In the genomic region with DNA sequence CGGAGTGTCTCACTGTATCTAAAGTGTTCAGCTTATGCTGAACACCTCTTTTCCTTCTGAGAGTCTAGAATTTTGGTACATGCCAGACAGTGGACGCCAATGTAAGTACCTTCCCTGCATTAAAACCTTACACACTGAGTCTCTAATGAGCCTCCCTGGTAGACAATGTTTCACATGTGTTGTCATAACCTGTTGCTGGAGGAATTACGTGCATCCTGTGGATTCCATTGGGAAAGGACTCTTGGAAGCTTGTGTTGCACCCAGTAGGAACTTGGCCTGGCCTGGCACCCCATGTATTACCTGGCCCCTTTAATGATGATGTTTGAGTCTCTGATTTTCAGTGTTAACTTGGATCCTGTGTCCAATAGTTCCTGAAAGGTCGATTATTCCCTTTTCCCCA, we compare ENCODE assay signal across 25 cellular contexts. TPM values are rescaled to one million over a fixed set of nuclear protein-coding genes. Genes with fewer than 3 reads are reported as not detected.
DNase-seq lines count a peak whose midpoint lies in the region; ATAC-seq, FAIRE-seq and TF ChIP-seq lines count a peak whose summit lies in the region.
"Had no signal": no experiment of that assay in that cellular context is flagged by ENCODE, and none has a peak within 500 bp of the region (broad histone marks: within the 10 kb centered on the region; RNA-seq: fewer than 3 reads in every experiment).

No MANE protein-coding gene starts in this region.

- H2AFZ ChIP-seq in IMR-90 (replicated peaks; ENCODE audit: low read length, poor library complexity) = no peak overlapping the region

- no peak overlapping the region for H3K56ac ChIP-seq in IMR-90 (ENCODE audit: extremely low read depth, insufficient read depth, low read length)

- no peaks in the 10 kb centered on the region for H3K9me3 ChIP-seq in HEK293 (ENCODE audit: control insufficient read depth, insufficient read depth, low read depth, low read length)
- H3K9me3 ChIP-seq in IMR-90 (ENCODE audit: control insufficient read depth, insufficient read depth, low read length) = no peaks in the 10 kb centered on the region
- H3K9me3 ChIP-seq in sigmoid colon = no peaks in the 10 kb centered on the region
- H3K9me3 ChIP-seq: BE2C had no signal

- no peak overlapping the region for H2AK5ac ChIP-seq in IMR-90 (ENCODE audit: low read depth, low read length)

- H3K36me3 ChIP-seq in HEK293 (ENCODE audit: control insufficient read depth in 2 of 2, insufficient read depth in 1 of 2, low read length in 2 of 2) = no peaks in the 10 kb centered on the region
- H3K36me3 ChIP-seq in IMR-90 (ENCODE audit: control insufficient read depth, insufficient read depth, low read length) = no peaks in the 10 kb centered on the region
- H3K36me3 ChIP-seq in sigmoid colon = no peaks in the 10 kb centered on the region
- H3K36me3 ChIP-seq: BE2C, BLaER1 had no signal

- no peaks in the 10 kb centered on the region for H3K27me3 ChIP-seq in IMR-90 (ENCODE audit: control insufficient read depth, insufficient read depth, low read length)
- H3K27me3 ChIP-seq in sigmoid colon = no peaks in the 10 kb centered on the region
- H3K27me3 ChIP-seq: BE2C, BLaER1 had no signal

- H3K27ac ChIP-seq in HEK293 (ENCODE audit: extremely low read depth, low read depth, low read length) (no peak overlapping the region), IMR-90 (ENCODE audit: insufficient read depth, low read length) (no peak overlapping the region), sigmoid colon (no peak overlapping the region)
- H3K27ac ChIP-seq: BLaER1 had no signal

- no peak overlapping the region for H3K14ac ChIP-seq in IMR-90 (replicated peaks; ENCODE audit: low read depth, low read length)

- no peak overlapping the region for H4K91ac ChIP-seq in IMR-90 (ENCODE audit: insufficient read depth, low read depth, low read length)

- intact Hi-C loops in IMR-90 (cut with micrococcal nuclease) = no loop called here
- intact Hi-C loops in sigmoid colon (cut with DNase I) = no loop called here

- H3K4ac ChIP-seq in IMR-90 (ENCODE audit: low read depth, low read length) = no peak overlapping the region

- 83% methylated on average over 1 of the region's 4 CpGs; no CpG with 5 or more reads in 1 of the 2 experiments for WGBS in IMR-90 (ENCODE audit: extremely low coverage in 2 of 2, insufficient read length in 1 of 2), 2 experiments
- 85 to 91% methylated on average over 4 of the region's 4 CpGs for WGBS in sigmoid colon, 2 donors

- no peaks in the 10 kb centered on the region for H4K20me1 ChIP-seq in IMR-90 (ENCODE audit: insufficient read depth, low read length)
- H4K20me1 ChIP-seq: BLaER1 had no signal

- CTCF ChIA-PET in HEK293 (lab: Yijun Ruan, JAX) (interaction anchor here (0.7 to 2.0 kb wide), 4 partner anchors 22 to 299 kb away, joined by 3 to 11 read pairs (median 4); no protein-coding TSS in a partner anchor), IMR-90 (lab: Yijun Ruan, JAX) (interaction anchor here (1.2 kb wide), 1 partner anchor 337 kb away, joined by 3 read pairs; no protein-coding TSS in a partner anchor)

- no peak overlapping the region for H4K5ac ChIP-seq in IMR-90 (ENCODE audit: low read depth, low read length)

- H3K79me1 ChIP-seq in IMR-90 (ENCODE audit: low read depth in 1 of 2, low read length in 2 of 2) = no peaks in the 10 kb centered on the region

- TF ChIP-seq CTCF in HEK293 (tag by site-specific recombination; IDR thresholded peaks at IDR 0.05) = no peak
- no peak for TF ChIP-seq CTCF in IMR-90 (conservative IDR thresholded peaks at IDR 0.05; ENCODE audit: low read depth, low read length)
- TF ChIP-seq CTCF in sigmoid colon (IDR thresholded peaks at IDR 0.05) = no peak

- no peak overlapping the region for H2BK20ac ChIP-seq in IMR-90 (ENCODE audit: low read depth, low read length)

- H4K8ac ChIP-seq in IMR-90 (ENCODE audit: low read depth in 2 of 2, low read length in 2 of 2) = no peak overlapping the region

- in situ Hi-C loops in IMR-90 (cut with MboI; ENCODE audit: low sequenced_read_pairs) = loop anchor here (5.0 kb wide), 2 partner anchors 122 to 352 kb away; no protein-coding TSS in a partner anchor

- peak overlapping the region; percentile 27; the same call in 2 of the 3 replicates for H2BK15ac ChIP-seq in IMR-90 (ENCODE audit: low read depth, low read length)

- FAIRE-seq in H54 (lab: Jason Lieb, UNC) = no peak
- FAIRE-seq: A204.1, GM12878, GM12892, GM18507 had no signal

- dilution Hi-C loops in IMR-90 (cut with HindIII; ENCODE audit: low sequenced_read_pairs, unreplicated experiment) = no loop called here

- no peak for TF ChIP-seq EP300 in sigmoid colon (IDR thresholded peaks at IDR 0.05)

- H2AK9ac ChIP-seq in IMR-90 (replicated peaks; ENCODE audit: low read depth, low read length, poor library complexity) = no peak overlapping the region

- H3K4me1 ChIP-seq in HEK293 (ENCODE audit: control insufficient read depth, insufficient read depth, low read length) = no peaks in the 10 kb centered on the region
- peaks cover 11% of the 10 kb centered on the region for H3K4me1 ChIP-seq in IMR-90 (ENCODE audit: control insufficient read depth, insufficient read depth, low read length)
- peaks cover 0 to 8% (median 5%) of the 10 kb centered on the region in 4 donors for H3K4me1 ChIP-seq in sigmoid colon
- H3K4me1 ChIP-seq: BE2C, BLaER1 had no signal

- TF ChIP-seq POLR2A in IMR-90 (IDR thresholded peaks at IDR 0.05; ENCODE audit: low read depth, low read length) = no peak
- TF ChIP-seq POLR2A in sigmoid colon (IDR thresholded peaks at IDR 0.05) = no peak
- no peak for TF ChIP-seq POLR2A in H54 (IDR thresholded peaks at IDR 0.05; ENCODE audit: low read depth, low read length)

- H3K4me3 ChIP-seq in HEK293 (ENCODE audit: low read depth, low read length) = no peak overlapping the region
- H3K4me3 ChIP-seq in IMR-90 (ENCODE audit: insufficient read depth, low read depth, low read length) = no peak overlapping the region
- H3K4me3 ChIP-seq in sigmoid colon = no peak overlapping the region
- H3K4me3 ChIP-seq: BLaER1, GM12878 had no signal

- no peak for ATAC-seq in IMR-90 (ENCODE audit: low read depth)
- ATAC-seq: GM12878 had no signal

- no peak for TF ChIP-seq RAD21 in IMR-90 (IDR thresholded peaks at IDR 0.05; ENCODE audit: low read length)

- H2BK5ac ChIP-seq in IMR-90 (ENCODE audit: low read depth, low read length, poor library complexity, severe bottlenecking) = no peak overlapping the region

- H3K18ac ChIP-seq in IMR-90 (ENCODE audit: low read depth, low read length) = no peak overlapping the region

- no peak overlapping the region for H3K4me2 ChIP-seq in IMR-90 (ENCODE audit: low read depth, low read length)
- H3K4me2 ChIP-seq: BLaER1 had no signal

- H3K9me1 ChIP-seq in IMR-90 (ENCODE audit: insufficient read depth, low read length) = peaks cover 7% of the 10 kb centered on the region

- DNase-seq in IMR-90 (no peak), sigmoid colon (peak; percentile 13), NCI-H1092 treated with DMSO at 0.1 percent for 48 hours (lab: John Stamatoyannopoulos, UW) (no peak), H54 (ENCODE audit: insufficient read length, low spot score) (no peak)
- DNase-seq: 8988T; ACHN; BE2C; C1 segment of cervical spinal cord; CD4-positive, alpha-beta memory T cell; CD4-positive, CD25-positive, alpha-beta regulatory T cell; CD8-positive, alpha-beta memory T cell; COR-L47; DMS 273 treated with DMSO at 0.1 percent for 48 hours; DMS153; DMS53; DMS79; DND-41; EL; GDM1 had no signal

- peak overlapping the region; percentile 8; the same call in 1 of the 2 replicates for H2BK120ac ChIP-seq in IMR-90 (ENCODE audit: low read depth, low read length)

- POLR2A ChIA-PET in HEK293 (lab: Yijun Ruan, JAX) = no interaction called here
- POLR2A ChIA-PET in IMR-90 (lab: Charles Lee; ENCODE audit: unreplicated experiment) = no interaction called here

- no TSS peak for BruUV-seq in IMR-90 (replicated peaks; lab: Mats Ljungman, UMichigan)

- 0 out of 2 replicates have a peak overlapping the region, but pooled peaks have one; percentile 33 for H3K23ac ChIP-seq in IMR-90 (ENCODE audit: low read depth, low read length)

- no peak overlapping the region for H3K9ac ChIP-seq in IMR-90 (ENCODE audit: low read depth, low read length)
- H3K9ac ChIP-seq: BLaER1 had no signal

TF ChIP-seq in HEK293, 187 proteins besides CTCF, POLR2A, EP300 and RAD21 (continues in another document):
- TF ChIP-seq ZNF184 (tag by site-specific recombination; IDR thresholded peaks at IDR 0.05) (no peak), ZNF558 (tag by site-specific recombination; IDR thresholded peaks at IDR 0.05) (no peak)

TF ChIP-seq in IMR-90, 13 proteins besides CTCF, POLR2A, EP300 and RAD21 (continues in another document):
- TF ChIP-seq, protein P1, sequence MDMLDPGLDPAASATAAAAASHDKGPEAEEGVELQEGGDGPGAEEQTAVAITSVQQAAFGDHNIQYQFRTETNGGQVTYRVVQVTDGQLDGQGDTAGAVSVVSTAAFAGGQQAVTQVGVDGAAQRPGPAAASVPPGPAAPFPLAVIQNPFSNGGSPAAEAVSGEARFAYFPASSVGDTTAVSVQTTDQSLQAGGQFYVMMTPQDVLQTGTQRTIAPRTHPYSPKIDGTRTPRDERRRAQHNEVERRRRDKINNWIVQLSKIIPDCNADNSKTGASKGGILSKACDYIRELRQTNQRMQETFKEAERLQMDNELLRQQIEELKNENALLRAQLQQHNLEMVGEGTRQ (IDR thresholded peaks at IDR 0.05; ENCODE audit: low read depth, low read length) = no peak
- TF ChIP-seq NFE2L2 (IDR thresholded peaks at IDR 0.05; ENCODE audit: low read depth, low read length) (no peak), RCOR1 (IDR thresholded peaks at IDR 0.05; ENCODE audit: insufficient replicate concordance, low read length) (no peak), MAZ (IDR thresholded peaks at IDR 0.05; ENCODE audit: borderline replicate concordance, low read depth, low read length) (no peak), CHD1 (IDR thresholded peaks at IDR 0.05; ENCODE audit: low read depth, low read length) (no peak), SMC3 (IDR thresholded peaks at IDR 0.05; ENCODE audit: low read depth, low read length) (no peak)

RNA-seq across cellular contexts. Expression of gene CHCHD5, which starts 20.5 kb away (rescaled TPM):
- total RNA-seq in IMR-90 (2012; rRNA removed) = 4.8 and 8.1 TPM in 2 replicates
- polyA plus RNA-seq in IMR-90 (2012; rRNA removed) = 40.1 and 46.2 TPM in 2 replicates
- 79.8 and 84.7 TPM in 2 replicates for polyA plus RNA-seq in IMR-90 (2012; cell fraction: cytosol; rRNA removed)
- polyA plus RNA-seq in IMR-90 (2012; cell fraction: nucleus; rRNA removed; ENCODE audit: low replicate concordance) = 19.4 and 30.5 TPM in 2 replicates
- total RNA-seq in sigmoid colon = 10 to 100 TPM; 13.8 to 36.4 (median 25.3) TPM
- polyA plus RNA-seq in sigmoid colon = 10 to 100 TPM; 41.8 to 62.5 (median 43.0) TPM

RNA-seq across cellular contexts. Expression of gene SLC20A1, which starts 40.8 kb away (rescaled TPM):
- 94.1 and 123 TPM in 2 replicates for total RNA-seq in IMR-90 (2012; rRNA removed)
- polyA plus RNA-seq in IMR-90 (2012; rRNA removed) = 72.3 and 93.6 TPM in 2 replicates
- polyA plus RNA-seq in IMR-90 (2012; cell fraction: cytosol; rRNA removed) = 20.4 and 27.2 TPM in 2 replicates
- 27.1 and 155 TPM in 2 replicates for polyA plus RNA-seq in IMR-90 (2012; cell fraction: nucleus; rRNA removed; ENCODE audit: low replicate concordance)
- 10 to 100 TPM; 11.4 to 25.1 (median 14.3) TPM for total RNA-seq in sigmoid colon
- 10 to 100 TPM; 18.0 to 34.9 (median 31.0) TPM for polyA plus RNA-seq in sigmoid colon
